Comparison of ENCODE assay signal across 8 cellular contexts in the genomic region with DNA sequence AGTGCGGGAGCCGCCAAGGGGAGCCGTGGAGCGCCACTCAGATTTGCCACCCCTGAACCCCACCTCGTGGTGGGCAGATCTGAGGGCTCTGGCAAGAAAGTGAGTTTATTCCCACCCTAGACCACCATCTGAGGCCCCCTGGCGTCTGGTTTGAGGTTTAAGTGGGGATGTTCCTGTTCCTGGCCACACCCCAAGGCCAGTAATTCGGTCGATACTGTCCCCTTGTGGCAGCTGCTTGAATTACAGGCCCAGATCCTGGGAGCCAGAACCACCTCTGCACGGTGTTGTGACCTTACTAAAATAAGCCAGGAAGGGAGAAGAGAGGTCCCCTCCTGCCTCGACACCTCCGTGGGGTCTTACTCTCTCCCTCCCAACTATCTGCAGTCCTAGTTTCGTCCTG. TPM values are rescaled to one million over a fixed set of nuclear protein-coding genes. Genes with fewer than 3 reads are reported as not detected.
DNase-seq lines count a peak whose midpoint lies in the region; ATAC-seq and TF ChIP-seq lines count a peak whose summit lies in the region.

No MANE protein-coding gene starts in this region.

- no peaks in the 10 kb centered on the region for H3K4me1 ChIP-seq in BE2C
- no peaks in the 10 kb centered on the region for H3K4me1 ChIP-seq in right lobe of liver

- no peaks in the 10 kb centered on the region for H3K27me3 Mint-ChIP-seq in activated CD8-positive, alpha-beta memory T cell treated with anti-CD3 and anti-CD28 coated beads, Interleukin-2, amount 10 ng/mL, durations not matched to agents 7 days and 5 days

- peaks cover 26% of the 10 kb centered on the region for H3K4me1 Mint-ChIP-seq in activated CD8-positive, alpha-beta memory T cell treated with anti-CD3 and anti-CD28 coated beads, Interleukin-2, amount 10 ng/mL, durations not matched to agents 7 days and 5 days

- intact Hi-C loops in right lobe of liver (cut with DNase I), result no loop called here

- H3K36me3 Mint-ChIP-seq in activated CD8-positive, alpha-beta memory T cell treated with anti-CD3 and anti-CD28 coated beads, Interleukin-2, amount 10 ng/mL, durations not matched to agents 7 days and 5 days, result peaks cover 44% of the 10 kb centered on the region

- no peaks in the 10 kb centered on the region for H3K9me3 ChIP-seq in BE2C
- no peaks in the 10 kb centered on the region for H3K9me3 ChIP-seq in right lobe of liver

- H3K27me3 ChIP-seq in BE2C, result no peaks in the 10 kb centered on the region
- H3K27me3 ChIP-seq in right lobe of liver, result no peaks in the 10 kb centered on the region

- DNase-seq in BE2C (peak; percentile 34), HT1080 (ENCODE audit: low read depth) (peak; percentile 31), right lobe of liver (no peak), NCI-H446 treated with DMSO at 0.1 percent for 48 hours (lab: John Stamatoyannopoulos, UW) (no peak), NCI-H226 (no peak), EL (no peak), DMS79 (lab: John Stamatoyannopoulos, UW) (no peak)
- DNase-seq in activated CD8-positive, alpha-beta memory T cell treated with anti-CD3 and anti-CD28 coated beads, Interleukin-2, amount 10 ng/mL, durations not matched to agents 7 days and 5 days, result peak; percentile 61

- H3K4me3 ChIP-seq in BE2C (ENCODE audit: low read depth, low read length) (no peak overlapping the region), right lobe of liver (no peak overlapping the region)

- CTCF ChIA-PET in activated CD8-positive, alpha-beta memory T cell treated with anti-CD3 and anti-CD28 coated beads, Interleukin-2, amount 10 ng/mL, durations not matched to agents 7 days and 5 days (lab: Charles Lee), result interaction anchor here (0.6 kb wide), 1 partner anchor 90 kb away, joined by 3 read pairs; no protein-coding TSS in a partner anchor

- ATAC-seq in activated CD8-positive, alpha-beta memory T cell treated with anti-CD3 and anti-CD28 coated beads, Interleukin-2, amount 10 ng/mL, durations not matched to agents 7 days and 5 days, result no peak
- ATAC-seq in right lobe of liver, result no peak

- no peak for TF ChIP-seq POLR2A in right lobe of liver (IDR thresholded peaks at IDR 0.05)

- H3K36me3 ChIP-seq in BE2C (peaks cover 9% of the 10 kb centered on the region; the same call in 1 of the 2 replicates), right lobe of liver (peaks cover 0 to 32% (median 5%) of the 10 kb centered on the region in 4 donors)

- WGBS in right lobe of liver (ENCODE audit: insufficient coverage, low coverage, low lambda C conversion rate, missing lambda C conversion rate), result 86% methylated on average over 10 of the region's 12 CpGs

- TF ChIP-seq CTCF in BE2C (IDR thresholded peaks at IDR 0.05; ENCODE audit: low read depth, low read length), result peak; percentile 82
- peak in 3 of 4 donors; percentile 12 to 37 (median 14) for TF ChIP-seq CTCF in right lobe of liver (IDR thresholded peaks at IDR 0.05)

- H3K27ac Mint-ChIP-seq in activated CD8-positive, alpha-beta memory T cell treated with anti-CD3 and anti-CD28 coated beads, Interleukin-2, amount 10 ng/mL, durations not matched to agents 7 days and 5 days, result no peak overlapping the region

- H3K4me3 Mint-ChIP-seq in activated CD8-positive, alpha-beta memory T cell treated with anti-CD3 and anti-CD28 coated beads, Interleukin-2, amount 10 ng/mL, durations not matched to agents 7 days and 5 days, result no peak overlapping the region

- no peaks in the 10 kb centered on the region for H3K9me3 Mint-ChIP-seq in activated CD8-positive, alpha-beta memory T cell treated with anti-CD3 and anti-CD28 coated beads, Interleukin-2, amount 10 ng/mL, durations not matched to agents 7 days and 5 days (ENCODE audit: low read depth)

- H3K27ac ChIP-seq in right lobe of liver, result no peak overlapping the region

RNA-seq across cellular contexts. Expression of a gene that starts 3.3 kb away (rescaled TPM):
- polyA plus RNA-seq in BE2C (2012; ENCODE audit: insufficient read depth, insufficient read length, low read depth), result 4.0 TPM
- 32.7 and 44.1 TPM in 2 replicates for total RNA-seq in HT1080 (2014; rRNA removed; shearing (Covaris generic))
- 26.4 and 33.5 TPM in 2 replicates for polyA plus RNA-seq in HT1080 (2015; cell fraction: cytosol; rRNA removed)
- 39.9 and 55.1 TPM in 2 replicates for polyA plus RNA-seq in HT1080 (2015; cell fraction: nucleus; rRNA removed)
- 100 to 1,000 TPM; 200 to 236 TPM for total RNA-seq in activated CD8-positive, alpha-beta memory T cell treated with anti-CD3 and anti-CD28 coated beads, Interleukin-2, amount 10 ng/mL, durations not matched to agents 7 days and 5 days
- total RNA-seq in right lobe of liver, result 1 to 10 TPM; 1.8 to 5.2 (median 3.1) TPM

RNA-seq across cellular contexts. Expression of a gene that starts 6.9 kb away (rescaled TPM):
- polyA plus RNA-seq in BE2C (2012; ENCODE audit: insufficient read depth, insufficient read length, low read depth), result 56.8 TPM
- total RNA-seq in HT1080 (2014; rRNA removed; shearing (Covaris generic)), result 36.5 and 45.6 TPM in 2 replicates
- polyA plus RNA-seq in HT1080 (2015; cell fraction: cytosol; rRNA removed), result 41.0 and 42.3 TPM in 2 replicates
- polyA plus RNA-seq in HT1080 (2015; cell fraction: nucleus; rRNA removed), result 60.1 and 70.2 TPM in 2 replicates
- 10 to 100 TPM; 22.1 to 27.6 TPM for total RNA-seq in activated CD8-positive, alpha-beta memory T cell treated with anti-CD3 and anti-CD28 coated beads, Interleukin-2, amount 10 ng/mL, durations not matched to agents 7 days and 5 days
- 10 to 100 TPM; 13.7 to 21.2 (median 17.7) TPM for total RNA-seq in right lobe of liver

RNA-seq across cellular contexts. Expression of a gene that starts 30.8 kb away (rescaled TPM):
- polyA plus RNA-seq in BE2C (2012; ENCODE audit: insufficient read depth, insufficient read length, low read depth), result 20.0 TPM
- total RNA-seq in HT1080 (2014; rRNA removed; shearing (Covaris generic)), result 30.4 and 33.2 TPM in 2 replicates
- polyA plus RNA-seq in HT1080 (2015; cell fraction: cytosol; rRNA removed), result 26.0 and 26.2 TPM in 2 replicates
- 177 and 185 TPM in 2 replicates for polyA plus RNA-seq in HT1080 (2015; cell fraction: nucleus; rRNA removed)
- total RNA-seq in activated CD8-positive, alpha-beta memory T cell treated with anti-CD3 and anti-CD28 coated beads, Interleukin-2, amount 10 ng/mL, durations not matched to agents 7 days and 5 days, result 100 to 1,000 TPM; 120 to 133 TPM
- 10 to 100 TPM; 10.3 to 16.5 (median 13.1) TPM for total RNA-seq in right lobe of liver

RNA-seq across cellular contexts. Expression of a gene that starts 49.7 kb away (rescaled TPM):
- not detected for polyA plus RNA-seq in BE2C (2012; ENCODE audit: insufficient read depth, insufficient read length, low read depth)
- total RNA-seq in HT1080 (2014; rRNA removed; shearing (Covaris generic)), result not detected in 2 replicates
- polyA plus RNA-seq in HT1080 (2015; cell fraction: cytosol; rRNA removed), result not detected in 2 replicates
- polyA plus RNA-seq in HT1080 (2015; cell fraction: nucleus; rRNA removed), result 0.20 TPM in 1 of 2 replicates, not detected in the other
- total RNA-seq in activated CD8-positive, alpha-beta memory T cell treated with anti-CD3 and anti-CD28 coated beads, Interleukin-2, amount 10 ng/mL, durations not matched to agents 7 days and 5 days, result not detected
- under 1 TPM in 1 of 6 experiments, not detected in 5; 0.10 TPM for total RNA-seq in right lobe of liver

RNA-seq across cellular contexts. Expression of a gene that starts 56.5 kb away (rescaled TPM):
- 47.7 TPM for polyA plus RNA-seq in BE2C (2012; ENCODE audit: insufficient read depth, insufficient read length, low read depth)
- 24.7 and 28.0 TPM in 2 replicates for total RNA-seq in HT1080 (2014; rRNA removed; shearing (Covaris generic))
- 17.6 and 21.4 TPM in 2 replicates for polyA plus RNA-seq in HT1080 (2015; cell fraction: cytosol; rRNA removed)
- 18.4 and 25.6 TPM in 2 replicates for polyA plus RNA-seq in HT1080 (2015; cell fraction: nucleus; rRNA removed)
- 10 to 100 TPM; 18.0 to 19.1 TPM for total RNA-seq in activated CD8-positive, alpha-beta memory T cell treated with anti-CD3 and anti-CD28 coated beads, Interleukin-2, amount 10 ng/mL, durations not matched to agents 7 days and 5 days
- 10 to 100 TPM in 2 of 6 experiments, 1 to 10 TPM in 4; 5.0 to 21.0 (median 9.1) TPM for total RNA-seq in right lobe of liver

Comparison
In these comparisons a context has a peak if more than half of its experiments do, and no peak if none do; other contexts are left out.
1. DNase-seq: peak in BE2C (single experiment), HT1080 (single experiment) and activated CD8-positive, alpha-beta memory T cell treated with anti-CD3 and anti-CD28 coated beads, Interleukin-2, amount 10 ng/mL, durations not matched to agents 7 days and 5 days (single experiment); none in right lobe of liver (0 of 3), NCI-H446 treated with DMSO at 0.1 percent for 48 hours (single experiment), NCI-H226 (single experiment), EL (single experiment) and DMS79 (single experiment).